8 cellular contexts compared by ENCODE assay signal in genomic region chr11:13668957-13669521, GRCh38. TPM values are rescaled to one million over a fixed set of nuclear protein-coding genes. Genes with fewer than 3 reads are reported as not detected.
DNase-seq lines count a peak whose midpoint lies in the region; ATAC-seq and TF ChIP-seq lines count a peak whose summit lies in the region.

No MANE protein-coding gene starts in this region.

- H3K4me3 ChIP-seq in iPS-15b (ENCODE audit: low read depth, low read length) (peak overlapping the region; percentile 89), smooth muscle cell (peak overlapping the region; percentile 80)

- 1% methylated on average over 32 to 33 of the region's 33 CpGs for WGBS in adipose tissue, 3 donors
- 2% methylated on average over 21 of the region's 33 CpGs for WGBS in smooth muscle cell (ENCODE audit: low lambda C conversion rate)

- H3K9ac ChIP-seq in iPS-15b (ENCODE audit: low read depth, low read length) (peak overlapping the region; percentile 75), smooth muscle cell (ENCODE audit: low read depth) (peak overlapping the region; percentile 86)

- peaks cover 55% of the 10 kb centered on the region for H3K79me2 ChIP-seq in smooth muscle cell (ENCODE audit: low read depth)

- in situ Hi-C loops in SK-MEL-5 (cut with HindIII; ENCODE audit: low pct_unique_long_range_greater_than_20kb, low sequenced_read_pairs): no loop called here

- no peaks in the 10 kb centered on the region for H3K36me3 ChIP-seq in iPS-15b (ENCODE audit: control insufficient read depth, insufficient read depth, low read length)
- H3K36me3 ChIP-seq in smooth muscle cell (ENCODE audit: low read depth): no peaks in the 10 kb centered on the region

- intact Hi-C loops in CD4-positive, alpha-beta T cell (cut with DNase I, micrococcal nuclease): loop anchor here (2.0 to 10.0 kb wide), 6 partner anchors 204 to 1554 kb away; partner anchors contain the start of genes BTBD10 (in 2 of the 2), BMAL1 (in 1 of the 2), MICAL2 (in 1 of the 2) and RRAS2 (in 1 of the 2)

- H3K4me1 ChIP-seq in iPS-15b (ENCODE audit: control insufficient read depth, insufficient read depth, low read length): peaks cover 9% of the 10 kb centered on the region
- H3K4me1 ChIP-seq in smooth muscle cell (ENCODE audit: low read depth): peaks cover 28% of the 10 kb centered on the region

- H4K20me1 ChIP-seq in smooth muscle cell (ENCODE audit: low read depth): peaks cover 49% of the 10 kb centered on the region

- no peaks in the 10 kb centered on the region for H3K27me3 ChIP-seq in CD4-positive, alpha-beta T cell (ENCODE audit: control insufficient read depth, insufficient read depth, low read length)
- H3K27me3 ChIP-seq in iPS-15b (ENCODE audit: control insufficient read depth, insufficient read depth, low read length) (no peaks in the 10 kb centered on the region), smooth muscle cell (ENCODE audit: low read depth) (no peaks in the 10 kb centered on the region)

- H3K27me3 Mint-ChIP-seq in CD4-positive, alpha-beta T cell: peaks cover 1% of the 10 kb centered on the region

- TF ChIP-seq CTCF in CD4-positive, alpha-beta T cell (IDR thresholded peaks at IDR 0.05): no peak
- TF ChIP-seq CTCF in smooth muscle cell (IDR thresholded peaks at IDR 0.05; ENCODE audit: borderline replicate concordance, insufficient read depth, poor library complexity, severe bottlenecking): no peak

- peak overlapping the region; percentile 33 for H3K27ac ChIP-seq in CD4-positive, alpha-beta T cell (ENCODE audit: low read depth, low read length)
- H3K27ac ChIP-seq in adipose tissue (ENCODE audit: low read depth, low read length) (peak overlapping the region; percentile 21), smooth muscle cell (ENCODE audit: low read depth) (peak overlapping the region; percentile 58)

- H3F3A ChIP-seq in smooth muscle cell (ENCODE audit: low read depth): no peaks in the 10 kb centered on the region

- H2AFZ ChIP-seq in smooth muscle cell (ENCODE audit: low read depth): peak overlapping the region; percentile 81

- peaks cover 5% of the 10 kb centered on the region for H3K36me3 Mint-ChIP-seq in CD4-positive, alpha-beta T cell (ENCODE audit: low read depth)

- H3K9me3 ChIP-seq in CD4-positive, alpha-beta T cell (ENCODE audit: control insufficient read depth, low read length): no peaks in the 10 kb centered on the region
- H3K9me3 ChIP-seq in iPS-15b (ENCODE audit: control insufficient read depth, insufficient read depth, low read length) (no peaks in the 10 kb centered on the region), smooth muscle cell (replicated peaks; ENCODE audit: low read depth) (no peaks in the 10 kb centered on the region)

- POLR2A ChIA-PET in CD4-positive, alpha-beta T cell (lab: Charles Lee): interaction anchor here (1.9 kb wide), 1 partner anchor 206 kb away, joined by 8 read pairs; the partner anchor contains the start of gene BTBD10

- H3K4me2 ChIP-seq in smooth muscle cell: peak overlapping the region; percentile 93

- no peaks in the 10 kb centered on the region for H3K9me3 Mint-ChIP-seq in CD4-positive, alpha-beta T cell

- DNase-seq in CD4-positive, alpha-beta T cell: peak; percentile 22 to 56 (median 34)
- DNase-seq in HPDE6-E6E7 (ENCODE audit: extremely low spot score) (peak; percentile 7), SK-MEL-5 (ENCODE audit: low read depth, low spot score) (peak; percentile 31), smooth muscle cell (lab: John Stamatoyannopoulos, UW; ENCODE audit: unreplicated experiment) (peak; percentile 53), SKM-1 treated with dmso at 0.1 percent for 144 hours (lab: John Stamatoyannopoulos, UW; ENCODE audit: unreplicated experiment) (no peak)

- CTCF ChIA-PET in CD4-positive, alpha-beta T cell (lab: Charles Lee): no interaction called here

- H3K4me1 Mint-ChIP-seq in CD4-positive, alpha-beta T cell (ENCODE audit: low read depth): peaks cover 51% of the 10 kb centered on the region

- peak; percentile 14 for ATAC-seq in CD4-positive, alpha-beta T cell (ENCODE audit: poor library complexity)
- ATAC-seq in GM19467 (IDR thresholded peaks at IDR 0.05; ENCODE audit: unreplicated experiment): peak; percentile 7

- peak overlapping the region; percentile 90 for H3K4me3 Mint-ChIP-seq in CD4-positive, alpha-beta T cell

- H3K27ac Mint-ChIP-seq in CD4-positive, alpha-beta T cell: peak overlapping the region; percentile 88

RNA-seq across cellular contexts. Expression of gene FAR1, which starts 0.6 kb away (rescaled TPM):
- 10 to 100 TPM; 28.4 to 29.0 TPM for total RNA-seq in CD4-positive, alpha-beta T cell
- 30.0 and 35.2 TPM in 2 replicates for total RNA-seq in SK-MEL-5 (2014; rRNA removed; shearing (Covaris generic))
- polyA plus RNA-seq in SK-MEL-5 (2015; cell fraction: cytosol; rRNA removed): 23.2 and 34.5 TPM in 2 replicates
- polyA plus RNA-seq in SK-MEL-5 (2015; cell fraction: nucleus; rRNA removed): 80.8 and 81.8 TPM in 2 replicates
- polyA plus RNA-seq in adipose tissue (10 to 100 TPM in 2 of 3 donors, 1 to 10 TPM in 1; 7.5 to 16.0 (median 15.1) TPM), smooth muscle cell (16.3 and 19.5 TPM in 2 replicates)
- total RNA-seq in smooth muscle cell: 64.9 and 76.4 TPM in 2 replicates
